8 cellular contexts compared by ENCODE assay signal in genomic region chr3:158103131-158103955, GRCh38. TPM values are rescaled to one million over a fixed set of nuclear protein-coding genes. Genes with fewer than 3 reads are reported as not detected.
A peak's percentile ranks its signal among the peaks of the same experiment; 100 is the strongest.
DNase-seq lines count a peak whose midpoint lies in the region; ATAC-seq and TF ChIP-seq lines count a peak whose summit lies in the region.

No MANE protein-coding gene starts in this region.

- no peaks in the 10 kb centered on the region for H3K36me3 ChIP-seq in HUES64 (ENCODE audit: insufficient read depth, low read length)

- TF ChIP-seq CTCF in fibroblast of mammary gland (conservative IDR thresholded peaks at IDR 0.05; ENCODE audit: control insufficient read depth, insufficient read depth, low read depth, low read length): no peak

- H3K27ac ChIP-seq in HUES64 (ENCODE audit: low read depth, low read length): no peak overlapping the region

- H3K9ac ChIP-seq in HUES64 (ENCODE audit: low read depth, low read length): no peak overlapping the region

- intact Hi-C loops in posterior vena cava (cut with DNase I): no loop called here

- no peaks in the 10 kb centered on the region for H3K9me3 ChIP-seq in HUES64 (ENCODE audit: insufficient read depth, low read depth, low read length)

- ATAC-seq in HG03460 (IDR thresholded peaks at IDR 0.05; ENCODE audit: unreplicated experiment): no peak

- WGBS in HUES64: under 1% methylated on average over 50 of the region's 50 CpGs

- DNase-seq in GM04503 (ENCODE audit: low read depth): peak; percentile 33
- peak; percentile 61 for DNase-seq in fibroblast of mammary gland (ENCODE audit: low read depth)
- peak; percentile 71 for DNase-seq in posterior vena cava (ENCODE audit: low spot score)
- no peak for DNase-seq in cerebellum (ENCODE audit: low spot score)
- no peak for DNase-seq in SIG-M5 treated with dmso at 0.1 percent for 504 hours (lab: John Stamatoyannopoulos, UW; ENCODE audit: unreplicated experiment)
- no peak for DNase-seq in midbrain (lab: John Stamatoyannopoulos, UW)

- peaks cover 58% of the 10 kb centered on the region for H3K4me1 ChIP-seq in HUES64 (ENCODE audit: insufficient read depth, low read length)

- H3K4me3 ChIP-seq in HUES64 (ENCODE audit: low read length) (peak overlapping the region; percentile 49), fibroblast of mammary gland (ENCODE audit: control insufficient read depth, low read depth, low read length) (peak overlapping the region; percentile 55)

- peaks cover 100% of the 10 kb centered on the region for H3K27me3 ChIP-seq in HUES64 (ENCODE audit: insufficient read depth, low read length)

RNA-seq across cellular contexts. Expression of gene SHOX2, which starts 2.9 kb away (rescaled TPM):
- 0.25 TPM for polyA plus RNA-seq in HUES64 (2013, experiment 1 of 2)
- 1.0 TPM for polyA plus RNA-seq in HUES64 (2013, experiment 2 of 2)
- 1 to 10 TPM; 1.6 to 3.4 TPM for total RNA-seq in posterior vena cava
- total RNA-seq in cerebellum: 0.18 TPM

RNA-seq across cellular contexts. Expression of gene RSRC1, which starts 6.5 kb away (rescaled TPM):
- 24.3 TPM for polyA plus RNA-seq in HUES64 (2013, experiment 1 of 2)
- 24.5 TPM for polyA plus RNA-seq in HUES64 (2013, experiment 2 of 2)
- 10 to 100 TPM; 37.4 to 41.0 TPM for total RNA-seq in posterior vena cava
- 58.3 TPM for total RNA-seq in cerebellum

Comparison
In these comparisons a context has a peak if more than half of its experiments do, and no peak if none do; other contexts are left out.
1. DNase-seq: peak in GM04503 (single experiment), fibroblast of mammary gland (single experiment) and posterior vena cava (single experiment); none in cerebellum (single experiment), SIG-M5 treated with dmso at 0.1 percent for 504 hours (single experiment) and midbrain (single experiment).